Comparison of ENCODE assay signal across 16 cellular contexts in genomic region chr6:117540670-117541069, GRCh38.
"Had no signal": no experiment of that assay in that cellular context is flagged by ENCODE, and none has a peak within 500 bp of the region (broad histone marks: within the 10 kb centered on the region; RNA-seq: fewer than 3 reads in every experiment).

No MANE protein-coding gene starts in this region.

- H3K4me3 Mint-ChIP-seq: activated CD4-positive, alpha-beta T cell treated with anti-CD3 and anti-CD28 coated beads, Interleukin-2, amount 10 ng/mL, durations not matched to agents 24 days and 14 days; activated naive CD4-positive, alpha-beta T cell treated with anti-CD3 and anti-CD28 coated beads, Interleukin-2, amount 50 U/mL, for 24 hours; natural killer cell; stimulated activated naive CD8-positive, alpha-beta T cell treated with anti-CD3 and anti-CD28 coated beads, Interleukin-15, Interleukin-2, amounts not matched to agents 100 ng/mL and 50 ng/mL, for 24 hours; T-cell had no signal

- ATAC-seq: body of pancreas, natural killer cell, right lobe of liver, T-cell, upper lobe of right lung had no signal

- H3K4me1 Mint-ChIP-seq: activated naive CD4-positive, alpha-beta T cell treated with anti-CD3 and anti-CD28 coated beads, Interleukin-2, amount 50 U/mL, for 24 hours; T-cell had no signal

- H3K9me3 ChIP-seq: body of pancreas, right lobe of liver, upper lobe of right lung had no signal

- H3K27ac Mint-ChIP-seq: activated CD4-positive, alpha-beta T cell treated with anti-CD3 and anti-CD28 coated beads, Interleukin-2, amount 10 ng/mL, durations not matched to agents 24 days and 14 days; activated naive CD4-positive, alpha-beta T cell treated with anti-CD3 and anti-CD28 coated beads, Interleukin-2, amount 50 U/mL, for 24 hours; natural killer cell; progenitor cell of endocrine pancreas; stimulated activated naive CD8-positive, alpha-beta T cell treated with anti-CD3 and anti-CD28 coated beads, Interleukin-15, Interleukin-2, amounts not matched to agents 100 ng/mL and 50 ng/mL, for 24 hours; T-cell had no signal

- H3K27me3 Mint-ChIP-seq: progenitor cell of endocrine pancreas had no signal

- H3K9me3 Mint-ChIP-seq: activated naive CD4-positive, alpha-beta T cell treated with anti-CD3 and anti-CD28 coated beads, Interleukin-2, amount 50 U/mL, for 24 hours; natural killer cell; stimulated activated naive CD8-positive, alpha-beta T cell treated with anti-CD3 and anti-CD28 coated beads, Interleukin-15, Interleukin-2, amounts not matched to agents 100 ng/mL and 50 ng/mL, for 24 hours; T-cell had no signal

- H3K4me1 ChIP-seq: body of pancreas, upper lobe of right lung had no signal

- H3K36me3 Mint-ChIP-seq: T-cell had no signal

- DNase-seq: activated CD4-positive, alpha-beta T cell treated with anti-CD3 and anti-CD28 coated beads, Interleukin-2, amount 10 ng/mL, durations not matched to agents 24 days and 14 days; activated CD8-positive, alpha-beta memory T cell treated with anti-CD3 and anti-CD28 coated beads for 24 hours; amniotic stem cell; body of pancreas; dermis blood vessel endothelial cell; glutamatergic neuron; natural killer cell; right lobe of liver; stimulated activated CD4-positive, alpha-beta T cell treated with anti-CD3 and anti-CD28 coated beads, Interleukin-12 subunit alpha, Interleukin-12 subunit beta, amount 100 ng/mL, for 4 hours; stimulated activated CD4-positive, alpha-beta T cell treated with anti-CD3 and anti-CD28 coated beads, Interleukin-2, amount 100 ng/mL, for 48 hours; stimulated activated CD8-positive, alpha-beta memory T cell treated with anti-CD3 and anti-CD28 coated beads, Interleukin-4, amount 100 ng/mL, for 48 hours; T-cell; upper lobe of right lung had no signal

- H3K4me3 ChIP-seq: body of pancreas, right lobe of liver, upper lobe of right lung had no signal

- H3K27me3 ChIP-seq: body of pancreas, right lobe of liver, upper lobe of right lung had no signal

- H3K27ac ChIP-seq: body of pancreas, right lobe of liver, upper lobe of right lung had no signal
